8 cellular contexts compared by ENCODE assay signal in the genomic region with DNA sequence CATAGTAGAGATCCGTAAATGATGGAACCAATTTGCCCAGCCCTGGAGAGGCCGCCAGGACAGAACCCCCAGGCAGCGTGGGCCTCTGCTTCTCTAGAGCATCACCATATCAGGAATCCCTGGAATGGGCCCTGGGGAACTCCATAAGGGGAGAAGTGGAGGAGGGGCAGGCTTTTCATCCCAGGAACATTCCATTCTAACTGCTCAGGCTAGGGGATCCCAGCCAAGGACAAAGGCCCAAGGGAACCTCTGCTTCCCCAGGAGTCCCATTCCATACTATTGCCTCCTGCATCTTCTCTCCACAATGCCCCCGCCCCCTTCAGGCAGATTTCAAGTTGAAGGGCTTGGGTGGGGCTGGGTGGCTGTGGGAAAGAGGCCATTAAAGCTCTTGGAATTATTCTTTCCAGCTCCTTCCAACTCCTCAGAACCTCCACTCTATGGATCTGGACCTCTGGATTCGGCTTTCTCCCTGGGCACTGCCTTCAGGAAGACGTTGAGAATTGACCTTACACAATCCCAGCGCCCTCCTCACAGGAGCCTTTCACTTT. TPM values are rescaled to one million over a fixed set of nuclear protein-coding genes. Genes with fewer than 3 reads are reported as not detected.
DNase-seq lines count a peak whose midpoint lies in the region; ATAC-seq and TF ChIP-seq lines count a peak whose summit lies in the region.

No MANE protein-coding gene starts in this region.

- peak overlapping the region; percentile 91 for H3K27ac ChIP-seq in GM23248

- peak; percentile 11 for TF ChIP-seq CTCF in astrocyte of the cerebellum (IDR thresholded peaks at IDR 0.05; ENCODE audit: low read depth, low read length, missing control alignments)

- H3K4me2 ChIP-seq in GM23248 (ENCODE audit: unreplicated experiment): peak overlapping the region; percentile 65

- H3K27me3 ChIP-seq in GM23248 (replicated peaks; ENCODE audit: insufficient read depth): no peaks in the 10 kb centered on the region

- in situ Hi-C loops in GM23248 (cut with MboI): no loop called here
- in situ Hi-C loops in astrocyte of the cerebellum (cut with HindIII; ENCODE audit: low sequenced_read_pairs): no loop called here

- H3K9me3 ChIP-seq in GM23248 (ENCODE audit: low read depth): no peaks in the 10 kb centered on the region

- peaks cover 34% of the 10 kb centered on the region for H3K79me2 ChIP-seq in GM23248 (ENCODE audit: insufficient read depth)

- H3K9ac ChIP-seq in GM23248: peak overlapping the region; percentile 91

- ATAC-seq in HG03280 (IDR thresholded peaks at IDR 0.05; ENCODE audit: unreplicated experiment): no peak

- H3F3A ChIP-seq in GM23248 (ENCODE audit: insufficient read depth): peaks cover 92% of the 10 kb centered on the region

- no peaks in the 10 kb centered on the region; the same call in 1 of the 2 replicates for H4K20me1 ChIP-seq in GM23248 (ENCODE audit: insufficient read depth)

- H2AFZ ChIP-seq in GM23248: no peak overlapping the region

- WGBS in GM23248 (ENCODE audit: low coverage in 1 of 2, low lambda C conversion rate in 2 of 2, missing lambda C conversion rate in 2 of 2), 2 experiments: 37 to 38% methylated on average over 7 of the region's 7 CpGs

- H3K4me1 ChIP-seq in GM23248 (ENCODE audit: insufficient read depth): peaks cover 61% of the 10 kb centered on the region

- H3K9me2 ChIP-seq in GM23248 (ENCODE audit: insufficient read depth): no peaks in the 10 kb centered on the region

- peaks cover 15% of the 10 kb centered on the region for H3K36me3 ChIP-seq in GM23248 (ENCODE audit: low read depth)

- DNase-seq in GM23248 (peak; percentile 97), astrocyte of the cerebellum (ENCODE audit: low read depth) (peak; percentile 96), iPS DF 19.7 (ENCODE audit: low read depth, low spot score) (peak; percentile 98), skeletal muscle cell (ENCODE audit: low read depth) (peak; percentile 98), NCI-H1048 (lab: John Stamatoyannopoulos, UW) (no peak), activated gamma-delta T cell (lab: John Stamatoyannopoulos, UW) (no peak)
- DNase-seq in activated CD8-positive, alpha-beta memory T cell treated with anti-CD3 and anti-CD28 coated beads, Interleukin-2, amount 50 U/mL, for 48 hours: no peak

- peak overlapping the region; percentile 82 for H3K4me3 ChIP-seq in GM23248
- H3K4me3 ChIP-seq in astrocyte of the cerebellum (ENCODE audit: low read depth, low read length): no peak overlapping the region
- H3K4me3 ChIP-seq in skeletal muscle cell (ENCODE audit: low read depth, low read length): no peak overlapping the region

RNA-seq across cellular contexts. Expression of a gene that starts 6.0 kb away (rescaled TPM):
- total RNA-seq in GM23248 (2014; rRNA removed; shearing (Covaris generic)): 311 and 327 TPM in 2 replicates
- polyA plus RNA-seq in GM23248 (2016; fragmentation: Nextera tagmentation; extraction: Ambion mirVana): 17.7 and 19.1 TPM in 2 replicates

RNA-seq across cellular contexts. Expression of a gene that starts 13.1 kb away (rescaled TPM):
- total RNA-seq in GM23248 (2014; rRNA removed; shearing (Covaris generic)): 0.76 and 0.89 TPM in 2 replicates
- polyA plus RNA-seq in GM23248 (2016; fragmentation: Nextera tagmentation; extraction: Ambion mirVana): 1.2 TPM in 2 replicates

RNA-seq across cellular contexts. Expression of a gene that starts 39.2 kb away (rescaled TPM):
- total RNA-seq in GM23248 (2014; rRNA removed; shearing (Covaris generic)): not detected in 2 replicates
- not detected in 2 replicates for polyA plus RNA-seq in GM23248 (2016; fragmentation: Nextera tagmentation; extraction: Ambion mirVana)

Comparison
In these comparisons a context has a peak if more than half of its experiments do, and no peak if none do; other contexts are left out.
1. DNase-seq: peak in GM23248 (single experiment), astrocyte of the cerebellum (single experiment), iPS DF 19.7 (single experiment) and skeletal muscle cell (single experiment); none in NCI-H1048 (single experiment), activated CD8-positive, alpha-beta memory T cell treated with anti-CD3 and anti-CD28 coated beads, Interleukin-2, amount 50 U/mL, for 48 hours (single experiment) and activated gamma-delta T cell (single experiment).